In genomic region chr7:14385074-14385473, GRCh38 we compare ENCODE assay signal across 20 cellular contexts.
"Had no signal": no experiment of that assay in that cellular context is flagged by ENCODE, and none has a peak within 500 bp of the region (broad histone marks: within the 10 kb centered on the region; RNA-seq: fewer than 3 reads in every experiment).

No MANE protein-coding gene starts in this region.

- H3K4me1 ChIP-seq: adrenal gland, esophagus squamous epithelium, gastrocnemius medialis, suprapubic skin, transverse colon had no signal

- H3K27me3 Mint-ChIP-seq: dendritic cell treated with granulocyte-macrophage colony-stimulating factor and Interleukin-4, amounts not matched to agents 40 ng/mL and 50 ng/mL, for 4 days; naive thymus-derived CD4-positive, alpha-beta T cell; progenitor cell of endocrine pancreas; stimulated activated naive CD8-positive, alpha-beta T cell treated with anti-CD3 and anti-CD28 coated beads, Interleukin-15, amount 100 ng/mL, for 72 hours had no signal

- H3K36me3 ChIP-seq: adrenal gland, cardiac muscle cell, esophagus squamous epithelium, gastrocnemius medialis, neural progenitor cell, suprapubic skin, transverse colon, WERI-Rb-1 had no signal

- ATAC-seq: activated naive CD4-positive, alpha-beta T cell treated with anti-CD3 and anti-CD28 coated beads, Interleukin-2, amount 50 U/mL, for 72 hours; gastrocnemius medialis; naive thymus-derived CD4-positive, alpha-beta T cell; stimulated activated naive CD8-positive, alpha-beta T cell treated with anti-CD3 and anti-CD28 coated beads, Interleukin-15, amount 100 ng/mL, for 72 hours had no signal

- H3K27ac Mint-ChIP-seq: activated naive CD4-positive, alpha-beta T cell treated with anti-CD3 and anti-CD28 coated beads, Interleukin-2, amount 50 U/mL, for 72 hours; dendritic cell treated with granulocyte-macrophage colony-stimulating factor and Interleukin-4, amounts not matched to agents 40 ng/mL and 50 ng/mL, for 4 days; naive thymus-derived CD4-positive, alpha-beta T cell; neural progenitor cell; progenitor cell of endocrine pancreas; stimulated activated naive CD8-positive, alpha-beta T cell treated with anti-CD3 and anti-CD28 coated beads, Interleukin-15, amount 100 ng/mL, for 72 hours had no signal

- H3K36me3 Mint-ChIP-seq: activated naive CD4-positive, alpha-beta T cell treated with anti-CD3 and anti-CD28 coated beads, Interleukin-2, amount 50 U/mL, for 72 hours; naive thymus-derived CD4-positive, alpha-beta T cell had no signal

- H3K4me3 Mint-ChIP-seq: dendritic cell treated with granulocyte-macrophage colony-stimulating factor and Interleukin-4, amounts not matched to agents 40 ng/mL and 50 ng/mL, for 4 days; naive thymus-derived CD4-positive, alpha-beta T cell; neural progenitor cell; stimulated activated naive CD8-positive, alpha-beta T cell treated with anti-CD3 and anti-CD28 coated beads, Interleukin-15, amount 100 ng/mL, for 72 hours had no signal

- H3K4me1 Mint-ChIP-seq: naive thymus-derived CD4-positive, alpha-beta T cell; stimulated activated naive CD8-positive, alpha-beta T cell treated with anti-CD3 and anti-CD28 coated beads, Interleukin-15, amount 100 ng/mL, for 72 hours had no signal

- H3K4me3 ChIP-seq: adrenal gland, cardiac muscle cell, esophagus squamous epithelium, gastrocnemius medialis, neural progenitor cell, suprapubic skin, transverse colon had no signal

- H3K27ac ChIP-seq: adrenal gland, cardiac muscle cell, esophagus squamous epithelium, gastrocnemius medialis, neural progenitor cell, suprapubic skin, transverse colon, WERI-Rb-1 had no signal

- H3K27me3 ChIP-seq: adrenal gland, cardiac muscle cell, esophagus squamous epithelium, gastrocnemius medialis, neural progenitor cell, suprapubic skin, transverse colon had no signal

- DNase-seq: activated CD4-positive, alpha-beta T cell treated with anti-CD3 and anti-CD28 coated beads, Interleukin-2, amount 50 U/mL, for 4 hours; activated gamma-delta T cell; adrenal gland; effector memory CD4-positive, alpha-beta T cell; esophagus squamous epithelium; gastrocnemius medialis; head of caudate nucleus; kidney glomerular epithelial cell; mesenchymal stem cell; naive thymus-derived CD4-positive, alpha-beta T cell; stimulated activated naive CD8-positive, alpha-beta T cell treated with anti-CD3 and anti-CD28 coated beads, Interleukin-15, amount 100 ng/mL, for 72 hours; T-helper 2 cell; transverse colon; WERI-Rb-1 had no signal

- H3K9me3 ChIP-seq: adrenal gland, esophagus squamous epithelium, gastrocnemius medialis, suprapubic skin, transverse colon had no signal
